Comparison of ENCODE assay signal across 1 cellular context in genomic region chr4:82547850-82548249, GRCh38. TPM values are rescaled to one million over a fixed set of nuclear protein-coding genes. Genes with fewer than 3 reads are reported as not detected.
"Had no signal": no experiment of that assay in that cellular context is flagged by ENCODE, and none has a peak within 500 bp of the region (broad histone marks: within the 10 kb centered on the region; RNA-seq: fewer than 3 reads in every experiment).

No MANE protein-coding gene starts in this region.

RNA-seq across cellular contexts. Expression of gene TMEM150C, which starts 13.9 kb away (rescaled TPM):
- total RNA-seq: naive thymus-derived CD4-positive, alpha-beta T cell had no signal
